1 cellular context compared by ENCODE assay signal in genomic region chr10:70101068-70101562, GRCh38. TPM values are rescaled to one million over a fixed set of nuclear protein-coding genes. Genes with fewer than 3 reads are reported as not detected.
"Had no signal": no experiment of that assay in that cellular context is flagged by ENCODE, and none has a peak within 500 bp of the region (broad histone marks: within the 10 kb centered on the region; RNA-seq: fewer than 3 reads in every experiment).

No MANE protein-coding gene starts in this region.

RNA-seq across cellular contexts. Expression of gene MACROH2A2, which starts 48.5 kb away (rescaled TPM):
- total RNA-seq: HT-29 had no signal
